In genomic region chr9:136405481-136405880, GRCh38 we compare ENCODE assay signal across 18 cellular contexts. TPM values are rescaled to one million over a fixed set of nuclear protein-coding genes. Genes with fewer than 3 reads are reported as not detected.
DNase-seq lines count a peak whose midpoint lies in the region; ATAC-seq and TF ChIP-seq lines count a peak whose summit lies in the region.
"Had no signal": no experiment of that assay in that cellular context is flagged by ENCODE, and none has a peak within 500 bp of the region (broad histone marks: within the 10 kb centered on the region; RNA-seq: fewer than 3 reads in every experiment).

No MANE protein-coding gene starts in this region.

- H3K4me2 ChIP-seq in OCI-LY3 (ENCODE audit: low read length), result peak overlapping the region; percentile 68

- no peaks in the 10 kb centered on the region for H4K20me1 ChIP-seq in OCI-LY3 (ENCODE audit: insufficient read depth, low read length)

- H3K27me3 Mint-ChIP-seq in CD4-positive, alpha-beta T cell, result no peaks in the 10 kb centered on the region
- no peaks in the 10 kb centered on the region for H3K27me3 Mint-ChIP-seq in effector memory CD8-positive, alpha-beta T cell
- H3K27me3 Mint-ChIP-seq: IgD-negative memory B cell; stimulated activated naive CD8-positive, alpha-beta T cell treated with anti-CD3 and anti-CD28 coated beads, Interleukin-15, amount 100 ng/mL, for 72 hours had no signal

- peaks cover 42% of the 10 kb centered on the region for H3K36me3 ChIP-seq in OCI-LY3 (replicated peaks; ENCODE audit: low read depth, low read length)

- H3K4me3 ChIP-seq in OCI-LY3 (ENCODE audit: low read length), result peak overlapping the region; percentile 47; the same call in 1 of the 2 replicates
- H3K4me3 ChIP-seq: gastrocnemius medialis, transverse colon had no signal

- DNase-seq in CD4-positive, alpha-beta T cell, result no peak
- no peak for DNase-seq in effector memory CD8-positive, alpha-beta T cell
- DNase-seq: activated CD8-positive, alpha-beta memory T cell treated with anti-CD3 and anti-CD28 coated beads for 24 hours; anterior cingulate cortex; caudate nucleus; gastrocnemius medialis; HFFc6; kidney glomerular epithelial cell; mesendoderm; nephron progenitor cell; SHP77 treated with DMSO at 0.1 percent for 48 hours; stimulated activated naive CD8-positive, alpha-beta T cell treated with anti-CD3 and anti-CD28 coated beads, Interleukin-15, amount 100 ng/mL, for 72 hours; transverse colon had no signal

- H3K27me3 ChIP-seq in CD4-positive, alpha-beta T cell (ENCODE audit: control insufficient read depth, insufficient read depth, low read length), result no peaks in the 10 kb centered on the region
- no peaks in the 10 kb centered on the region for H3K27me3 ChIP-seq in OCI-LY3 (ENCODE audit: low read depth, low read length)
- H3K27me3 ChIP-seq: gastrocnemius medialis, transverse colon had no signal

- no peak overlapping the region for H2AFZ ChIP-seq in OCI-LY3 (ENCODE audit: low read depth, low read length)

- peaks cover 52% of the 10 kb centered on the region for H3K79me2 ChIP-seq in OCI-LY3 (ENCODE audit: low read length)

- H3K4me1 Mint-ChIP-seq in CD4-positive, alpha-beta T cell (ENCODE audit: low read depth), result peaks cover 57% of the 10 kb centered on the region
- peaks cover 45 to 47% of the 10 kb centered on the region in 2 donors for H3K4me1 Mint-ChIP-seq in effector memory CD8-positive, alpha-beta T cell (ENCODE audit: low read depth in 2 of 2)

- peak overlapping the region; percentile 91 for H3K27ac Mint-ChIP-seq in CD4-positive, alpha-beta T cell
- peak overlapping the region; percentile 91 to 95 for H3K27ac Mint-ChIP-seq in effector memory CD8-positive, alpha-beta T cell
- H3K27ac Mint-ChIP-seq: HFFc6 had no signal

- ATAC-seq in CD4-positive, alpha-beta T cell (ENCODE audit: poor library complexity), result no peak
- ATAC-seq in effector memory CD8-positive, alpha-beta T cell (replicated peaks), result no peak
- no peak for ATAC-seq in HG03097 (IDR thresholded peaks at IDR 0.05; ENCODE audit: low FRiP score, unreplicated experiment)
- no peak for ATAC-seq in HG02623 (IDR thresholded peaks at IDR 0.05; ENCODE audit: unreplicated experiment)
- ATAC-seq: gastrocnemius medialis; stimulated activated naive CD8-positive, alpha-beta T cell treated with anti-CD3 and anti-CD28 coated beads, Interleukin-15, amount 100 ng/mL, for 72 hours had no signal

- H3K27ac ChIP-seq in CD4-positive, alpha-beta T cell (ENCODE audit: low read depth, low read length), result no peak overlapping the region
- peak overlapping the region; percentile 94 for H3K27ac ChIP-seq in OCI-LY3 (ENCODE audit: low read length)
- H3K27ac ChIP-seq: gastrocnemius medialis, transverse colon had no signal

- CTCF ChIA-PET in CD4-positive, alpha-beta T cell (lab: Charles Lee), result no interaction called here

- intact Hi-C loops in CD4-positive, alpha-beta T cell (cut with DNase I, micrococcal nuclease), result loop anchor here in 1 of 2 experiments (10.0 kb wide), 3 partner anchors 139 to 441 kb away; partner anchors contain the start of genes NOTCH1, RABL6 and UBAC1

- H3K4me1 ChIP-seq in OCI-LY3 (ENCODE audit: low read length), result peaks cover 51% of the 10 kb centered on the region

- POLR2A ChIA-PET in CD4-positive, alpha-beta T cell (lab: Charles Lee), result interaction anchor here (0.6 kb wide), 1 partner anchor 717 kb away, joined by 4 read pairs; no protein-coding TSS in a partner anchor

- H3K36me3 Mint-ChIP-seq in CD4-positive, alpha-beta T cell (ENCODE audit: low read depth), result peaks cover 53% of the 10 kb centered on the region
- H3K36me3 Mint-ChIP-seq in effector memory CD8-positive, alpha-beta T cell (ENCODE audit: insufficient read depth), result peaks cover 59% of the 10 kb centered on the region

- H3K9me3 Mint-ChIP-seq in CD4-positive, alpha-beta T cell, result no peaks in the 10 kb centered on the region
- no peaks in the 10 kb centered on the region for H3K9me3 Mint-ChIP-seq in effector memory CD8-positive, alpha-beta T cell
- H3K9me3 Mint-ChIP-seq: HFFc6; IgD-negative memory B cell; nephron progenitor cell; stimulated activated naive CD8-positive, alpha-beta T cell treated with anti-CD3 and anti-CD28 coated beads, Interleukin-15, amount 100 ng/mL, for 72 hours; T-helper 1 cell treated with Interleukin-12 subunit alpha and Interleukin-12 subunit beta and Interleukin-4 antibody, amounts not matched to agents 30 μg/mL and 1 μg/mL, for 36 hours had no signal

- peak overlapping the region; percentile 55 for H3K4me3 Mint-ChIP-seq in CD4-positive, alpha-beta T cell
- peak overlapping the region; percentile 66 to 72 for H3K4me3 Mint-ChIP-seq in effector memory CD8-positive, alpha-beta T cell
- H3K4me3 Mint-ChIP-seq: HFFc6, nephron progenitor cell had no signal

- no peaks in the 10 kb centered on the region for H3K9me3 ChIP-seq in CD4-positive, alpha-beta T cell (ENCODE audit: control insufficient read depth, low read length)
- H3K9me3 ChIP-seq in OCI-LY3 (ENCODE audit: insufficient read depth, low read length), result no peaks in the 10 kb centered on the region
- H3K9me3 ChIP-seq: gastrocnemius medialis, transverse colon had no signal

- no peak for TF ChIP-seq CTCF in CD4-positive, alpha-beta T cell (IDR thresholded peaks at IDR 0.05)
- TF ChIP-seq CTCF in OCI-LY3 (IDR thresholded peaks at IDR 0.05; ENCODE audit: low read depth, low read length), result no peak

- H3K9ac ChIP-seq in OCI-LY3 (ENCODE audit: low read length), result peak overlapping the region; percentile 72; the same call in 1 of the 2 replicates

RNA-seq across cellular contexts. Expression of gene ENTR1, which starts 4.9 kb away (rescaled TPM):
- total RNA-seq in CD4-positive, alpha-beta T cell, result 10 to 100 TPM; 37.7 to 43.2 TPM

RNA-seq across cellular contexts. Expression of gene PMPCA, which starts 5.0 kb away (rescaled TPM):
- 100 to 1,000 TPM; 107 to 109 TPM for total RNA-seq in CD4-positive, alpha-beta T cell

RNA-seq across cellular contexts. Expression of gene SNAPC4, which starts 5.5 kb away (rescaled TPM):
- total RNA-seq in CD4-positive, alpha-beta T cell, result 1 to 10 TPM; 7.7 to 8.0 TPM

RNA-seq across cellular contexts. Expression of gene CARD9, which starts 32.0 kb away (rescaled TPM):
- under 1 TPM; 0.36 to 0.64 TPM for total RNA-seq in CD4-positive, alpha-beta T cell

RNA-seq across cellular contexts. Expression of gene INPP5E, which starts 34.2 kb away (rescaled TPM):
- 10 to 100 TPM; 17.2 to 19.4 TPM for total RNA-seq in CD4-positive, alpha-beta T cell
